In the genomic region with DNA sequence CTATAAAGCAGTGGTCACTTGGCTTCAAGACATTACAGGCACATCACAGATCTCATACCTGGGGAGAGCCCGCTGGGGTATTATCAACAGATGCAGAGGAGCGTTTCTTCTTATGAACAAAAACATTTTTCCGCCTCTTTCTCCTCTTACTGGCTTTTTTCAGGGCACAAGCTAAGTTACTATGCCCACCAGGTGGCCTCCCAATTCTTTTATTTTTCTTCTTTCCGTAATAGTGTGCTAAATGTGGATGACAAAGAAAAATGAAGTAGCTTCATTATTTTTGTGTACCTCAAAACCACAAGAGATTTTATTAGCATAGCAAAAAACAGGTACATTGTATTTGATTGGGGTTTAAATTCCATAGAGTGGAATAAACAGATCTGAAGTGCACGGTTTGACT, we compare ENCODE assay signal across 16 cellular contexts. TPM values are rescaled to one million over a fixed set of nuclear protein-coding genes. Genes with fewer than 3 reads are reported as not detected.
DNase-seq lines count a peak whose midpoint lies in the region; ATAC-seq and TF ChIP-seq lines count a peak whose summit lies in the region.
"Had no signal": no experiment of that assay in that cellular context is flagged by ENCODE, and none has a peak within 500 bp of the region (broad histone marks: within the 10 kb centered on the region; RNA-seq: fewer than 3 reads in every experiment).

No MANE protein-coding gene starts in this region.

- H3K4me3 ChIP-seq in HCT116 (replicated peaks in 1 of 2; ENCODE audit: low read depth in 1 of 2, low read length in 2 of 2) (no peak overlapping the region), retinal pigment epithelial cell (ENCODE audit: low read length) (no peak overlapping the region), transverse colon (no peak overlapping the region)
- H3K4me3 ChIP-seq: GM12878 had no signal

- no peak for ATAC-seq in CD4-positive, alpha-beta T cell (ENCODE audit: poor library complexity)
- ATAC-seq in HCT116, result no peak
- ATAC-seq: GM12878, T-helper 17 cell had no signal

- H3K27me3 ChIP-seq in CD4-positive, alpha-beta T cell (ENCODE audit: control insufficient read depth, insufficient read depth, low read length), result no peaks in the 10 kb centered on the region
- no peaks in the 10 kb centered on the region for H3K27me3 ChIP-seq in HCT116 (ENCODE audit: insufficient read depth, low read length)
- H3K27me3 ChIP-seq in transverse colon, result no peaks in the 10 kb centered on the region

- H2AFZ ChIP-seq in HCT116 (ENCODE audit: low read depth, low read length, poor library complexity, severe bottlenecking), result no peak overlapping the region

- H3K27me3 Mint-ChIP-seq in CD4-positive, alpha-beta T cell, result no peaks in the 10 kb centered on the region
- H3K27me3 Mint-ChIP-seq: T-helper 17 cell had no signal

- POLR2A ChIA-PET in CD4-positive, alpha-beta T cell (lab: Charles Lee), result interaction anchor here (1.1 kb wide), 1 partner anchor 10 kb away, joined by 4 read pairs; the partner anchor contains the start of gene STIMATE
- POLR2A ChIA-PET in HCT116 (lab: Charles Lee), result no interaction called here

- no peaks in the 10 kb centered on the region for H3K79me2 ChIP-seq in HCT116 (ENCODE audit: insufficient read depth, low read length)

- RAD21 ChIA-PET in HCT116 (lab: Charles Lee; ENCODE audit: low non-redundant PET in 1 of 2, low total read pairs in 2 of 2, uncharacterized antibody in 2 of 2, unreplicated experiment in 2 of 2), result no interaction called here

- intact Hi-C loops in CD4-positive, alpha-beta T cell (cut with DNase I, micrococcal nuclease), result loop anchor here (1.0 to 5.0 kb wide), 2 partner anchors 165 kb away; no protein-coding TSS in a partner anchor
- intact Hi-C loops in HCT116 (cut with micrococcal nuclease), result no loop called here
- intact Hi-C loops in transverse colon (cut with DNase I; ENCODE audit: low total_unique reads), result no loop called here

- no peak overlapping the region for H3K27ac ChIP-seq in CD4-positive, alpha-beta T cell (ENCODE audit: low read depth, low read length)
- H3K27ac ChIP-seq in HCT116 (ENCODE audit: low read depth, low read length) (no peak overlapping the region), transverse colon (no peak overlapping the region)

- H3K9ac ChIP-seq in HCT116 (ENCODE audit: low read length), result no peak overlapping the region

- H3K4me1 Mint-ChIP-seq in CD4-positive, alpha-beta T cell (ENCODE audit: low read depth), result no peaks in the 10 kb centered on the region
- H3K4me1 Mint-ChIP-seq: T-helper 17 cell had no signal

- H3K36me3 ChIP-seq in HCT116 (ENCODE audit: control insufficient read depth in 1 of 2, insufficient read depth in 2 of 2, low read length in 2 of 2), result peaks cover 15 to 22% of the 10 kb centered on the region in 2 experiments
- peaks cover 0 to 25% (median 10%) of the 10 kb centered on the region in 4 donors for H3K36me3 ChIP-seq in transverse colon

- no peak for DNase-seq in CD4-positive, alpha-beta T cell
- DNase-seq in HCT116 (ENCODE audit: low read depth, low spot score) (no peak), OCI-M1 (lab: John Stamatoyannopoulos, UW) (peak; percentile 34), retinal pigment epithelial cell (ENCODE audit: low read depth) (no peak), HuH-7.5 (ENCODE audit: low spot score) (no peak), AML-193 (lab: John Stamatoyannopoulos, UW) (no peak), transverse colon (no peak)
- DNase-seq: DMS153, EL, NCI-H1105 treated with DMSO at 0.1 percent for 48 hours, NCI-H187, NCI-H226, NCI-H524, NCI-H82, T-helper 17 cell had no signal

- BruUV-seq in HCT116 (replicated peaks; lab: Mats Ljungman, UMichigan), result no TSS peak

- H3K4me1 ChIP-seq in HCT116 (ENCODE audit: control insufficient read depth in 1 of 2, insufficient read depth in 2 of 2, low read length in 2 of 2) (no peaks in the 10 kb centered on the region), transverse colon (no peaks in the 10 kb centered on the region)

- peak overlapping the region; percentile 28 for H3K27ac Mint-ChIP-seq in CD4-positive, alpha-beta T cell
- H3K27ac Mint-ChIP-seq: T-helper 17 cell had no signal

- no peak for TF ChIP-seq CTCF in CD4-positive, alpha-beta T cell (IDR thresholded peaks at IDR 0.05)
- TF ChIP-seq CTCF in HCT116 (IDR thresholded peaks at IDR 0.05 in 2 of 3, conservative IDR thresholded peaks at IDR 0.05 in 1 of 3; ENCODE audit: borderline replicate concordance in 1 of 3, insufficient read depth in 1 of 3, low read depth in 2 of 3, low read length in 2 of 3) (0 out of 6 replicates have a peak, but pooled peaks of 1 of the 3 experiments have one; percentile 13), retinal pigment epithelial cell (conservative IDR thresholded peaks at IDR 0.05; ENCODE audit: low read depth, low read length) (peak; percentile 14), transverse colon (IDR thresholded peaks at IDR 0.05) (no peak)

- H3K4me2 ChIP-seq in HCT116 (ENCODE audit: low read length), result no peak overlapping the region

- no peaks in the 10 kb centered on the region for H3K9me2 ChIP-seq in HCT116 (ENCODE audit: insufficient read depth)

- TF ChIP-seq EP300 in transverse colon (IDR thresholded peaks at IDR 0.05; ENCODE audit: low read depth), result no peak

- TF ChIP-seq RAD21 in HCT116 (IDR thresholded peaks at IDR 0.05; ENCODE audit: low read depth), result 0 out of 2 replicates have a peak, but pooled peaks have one; percentile 14

- H3K9me3 ChIP-seq in CD4-positive, alpha-beta T cell (ENCODE audit: control insufficient read depth, low read length), result no peaks in the 10 kb centered on the region
- H3K9me3 ChIP-seq in HCT116 (ENCODE audit: control insufficient read depth in 1 of 2, insufficient read depth in 1 of 2, low read depth in 1 of 2, low read length in 2 of 2) (no peaks in the 10 kb centered on the region), transverse colon (no peaks in the 10 kb centered on the region)

- TF ChIP-seq POLR2A in HCT116 (IDR thresholded peaks at IDR 0.05; ENCODE audit: borderline replicate concordance, extremely low read depth, insufficient read depth, insufficient read length) (no peak), transverse colon (IDR thresholded peaks at IDR 0.05) (no peak)

- 88 to 91% methylated on average over 5 of the region's 5 CpGs for WGBS in transverse colon (ENCODE audit: low coverage in 1 of 2), 2 donors

- CTCF ChIA-PET in CD4-positive, alpha-beta T cell (lab: Charles Lee), result interaction anchor here (1.2 kb wide), 1 partner anchor 14 kb away, joined by 4 read pairs; no protein-coding TSS in a partner anchor
- CTCF ChIA-PET in HCT116 (lab: Charles Lee), result interaction anchor here (1.2 kb wide), 1 partner anchor 166 kb away, joined by 3 read pairs; no protein-coding TSS in a partner anchor

- H3K9me3 Mint-ChIP-seq in CD4-positive, alpha-beta T cell, result no peaks in the 10 kb centered on the region

- peaks cover 89% of the 10 kb centered on the region for H3K36me3 Mint-ChIP-seq in CD4-positive, alpha-beta T cell (ENCODE audit: low read depth)

- no peak overlapping the region for H3K4me3 Mint-ChIP-seq in CD4-positive, alpha-beta T cell
- H3K4me3 Mint-ChIP-seq: T-helper 17 cell had no signal

- H4K20me1 ChIP-seq in HCT116 (ENCODE audit: insufficient read depth), result no peaks in the 10 kb centered on the region

- in situ Hi-C loops in transverse colon (cut with MboI; ENCODE audit: low pct_ligation_motif_present in 1 of 4, low pct_unique_long_range_greater_than_20kb in 1 of 4, low sequenced_read_pairs in 3 of 4), result no loop called here

TF ChIP-seq in HCT116, 20 proteins besides CTCF, POLR2A, EP300 and RAD21:
- TF ChIP-seq JUND (IDR thresholded peaks at IDR 0.05) (no peak), SRF (IDR thresholded peaks at IDR 0.05; ENCODE audit: low read depth) (no peak), EZH2phosphoT487 (IDR thresholded peaks at IDR 0.05; ENCODE audit: borderline replicate concordance) (no peak), YY1 (IDR thresholded peaks at IDR 0.05; ENCODE audit: extremely low read depth, insufficient replicate concordance, low read depth, low read length) (no peak), EZH2 (IDR thresholded peaks at IDR 0.05) (no peak), POLR2AphosphoS5 (IDR thresholded peaks at IDR 0.05; ENCODE audit: low read depth, low read length) (no peak), SP1 (IDR thresholded peaks at IDR 0.05; ENCODE audit: low read depth) (no peak)
- TF ChIP-seq, protein P1, sequence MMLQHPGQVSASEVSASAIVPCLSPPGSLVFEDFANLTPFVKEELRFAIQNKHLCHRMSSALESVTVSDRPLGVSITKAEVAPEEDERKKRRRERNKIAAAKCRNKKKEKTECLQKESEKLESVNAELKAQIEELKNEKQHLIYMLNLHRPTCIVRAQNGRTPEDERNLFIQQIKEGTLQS (IDR thresholded peaks at IDR 0.05), result no peak
TF ChIP-seq in HCT116: peak in this region for 0.

RNA-seq across cellular contexts. Expression of gene STIMATE, which starts 10.1 kb away (rescaled TPM):
- 10 to 100 TPM; 39.8 to 42.6 TPM for total RNA-seq in CD4-positive, alpha-beta T cell
- total RNA-seq in HCT116 (2021; ENCODE audit: unreplicated experiment) (20.2 TPM), transverse colon (10 to 100 TPM in 3 of 4 donors, 1 to 10 TPM in 1; 8.2 to 33.0 (median 16.4) TPM)
- 8.8 and 10.3 TPM in 2 replicates for polyA plus RNA-seq in HCT116 (2012)

Comparison
In these comparisons a context has a peak if more than half of its experiments do, and no peak if none do; other contexts are left out.
1. intact Hi-C loops: an anchor here in CD4-positive, alpha-beta T cell (1.0 to 5.0 kb wide); none called in HCT116 and transverse colon.